14 cellular contexts compared by ENCODE assay signal in the genomic region with DNA sequence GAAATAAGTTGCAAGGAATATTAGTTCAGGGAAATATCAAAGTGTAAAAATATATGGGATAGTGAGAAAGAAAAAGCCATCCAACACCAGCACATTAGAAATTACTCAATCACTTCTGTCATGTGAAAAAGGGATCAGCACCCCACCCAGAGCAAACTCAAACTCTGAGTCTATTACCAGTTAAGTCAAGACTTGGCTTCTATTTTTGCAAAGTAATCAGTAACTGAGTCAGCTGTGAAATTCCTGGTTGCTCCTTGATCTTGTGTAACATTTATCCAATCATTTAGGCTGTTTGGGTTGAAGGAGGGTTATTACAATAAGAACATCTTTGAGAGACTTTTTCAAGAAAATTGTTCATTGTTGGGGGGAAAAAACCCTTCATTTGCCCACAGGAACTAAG. TPM values are rescaled to one million over a fixed set of nuclear protein-coding genes. Genes with fewer than 3 reads are reported as not detected.
A peak's percentile ranks its signal among the peaks of the same experiment; 100 is the strongest.
DNase-seq lines count a peak whose midpoint lies in the region; ATAC-seq and TF ChIP-seq lines count a peak whose summit lies in the region.
"Had no signal": no experiment of that assay in that cellular context is flagged by ENCODE, and none has a peak within 500 bp of the region (broad histone marks: within the 10 kb centered on the region; RNA-seq: fewer than 3 reads in every experiment).

No MANE protein-coding gene starts in this region.

- no peak overlapping the region for H3K27ac ChIP-seq in left ventricle myocardium inferior (replicated peaks)
- peak overlapping the region; percentile 39 for H3K27ac ChIP-seq in lower lobe of right lung
- H3K27ac ChIP-seq in aorta (ENCODE audit: low read depth in 1 of 2, low read length in 2 of 2) = no peak overlapping the region

- ATAC-seq in Right ventricle myocardium superior (ENCODE audit: poor library complexity) (peak; percentile 72), lower lobe of right lung (peak; percentile 45 to 67), aorta (ENCODE audit: low FRiP score) (peak; percentile 71), GM19035 (IDR thresholded peaks at IDR 0.05; ENCODE audit: unreplicated experiment) (no peak), GM21360 (IDR thresholded peaks at IDR 0.05; ENCODE audit: unreplicated experiment) (no peak)
- ATAC-seq: Panc1 had no signal

- H3K27me3 ChIP-seq in left ventricle myocardium inferior (ENCODE audit: low read depth) (no peaks in the 10 kb centered on the region), lower lobe of right lung (ENCODE audit: low read depth) (no peaks in the 10 kb centered on the region), aorta (ENCODE audit: control insufficient read depth in 1 of 2, insufficient read depth in 2 of 2, low read length in 1 of 2) (no peaks in the 10 kb centered on the region)
- H3K27me3 ChIP-seq: tibial nerve had no signal

- no peaks in the 10 kb centered on the region for H3K9me3 ChIP-seq in left ventricle myocardium inferior (replicated peaks)
- H3K9me3 ChIP-seq in lower lobe of right lung = no peaks in the 10 kb centered on the region
- H3K9me3 ChIP-seq in aorta (ENCODE audit: control insufficient read depth, low read length) = no peaks in the 10 kb centered on the region
- H3K9me3 ChIP-seq: tibial nerve had no signal

- DNase-seq in Right ventricle myocardium superior = no peak
- DNase-seq in left ventricle myocardium inferior = no peak
- DNase-seq in epithelial cell of proximal tubule (ENCODE audit: low read depth) = peak; percentile 83
- no peak for DNase-seq in lower lobe of right lung
- DNase-seq in aorta = no peak
- no peak for DNase-seq in NCI-H526 treated with DMSO at 0.1 percent for 48 hours (lab: John Stamatoyannopoulos, UW)
- DNase-seq: activated CD8-positive, alpha-beta memory T cell treated with anti-CD3 and anti-CD28 coated beads for 24 hours; activated naive CD4-positive, alpha-beta T cell treated with anti-CD3 and anti-CD28 coated beads for 36 hours; DMS53; NCI-H2227 treated with DMSO at 0.1 percent for 48 hours had no signal

- H3K4me3 ChIP-seq in left ventricle myocardium inferior = no peak overlapping the region
- no peak overlapping the region for H3K4me3 ChIP-seq in epithelial cell of proximal tubule (ENCODE audit: low read depth, low read length)
- no peak overlapping the region for H3K4me3 ChIP-seq in lower lobe of right lung
- no peak overlapping the region for H3K4me3 ChIP-seq in aorta (ENCODE audit: low read length in 2 of 2)
- H3K4me3 ChIP-seq: tibial nerve had no signal

- H3K4me1 ChIP-seq in left ventricle myocardium inferior (peaks cover 10% of the 10 kb centered on the region), lower lobe of right lung (peaks cover 39% of the 10 kb centered on the region), aorta (ENCODE audit: control insufficient read depth in 1 of 2, insufficient read depth in 2 of 2, low read length in 2 of 2) (no peaks in the 10 kb centered on the region)

- H3K36me3 ChIP-seq in left ventricle myocardium inferior (peaks cover 4% of the 10 kb centered on the region), lower lobe of right lung (no peaks in the 10 kb centered on the region), aorta (ENCODE audit: control insufficient read depth in 1 of 2, insufficient read depth in 2 of 2, low read length in 1 of 2) (peaks cover 0 to 2% of the 10 kb centered on the region in 2 donors)
- H3K36me3 ChIP-seq: tibial nerve had no signal

- TF ChIP-seq CTCF in left ventricle myocardium inferior (IDR thresholded peaks at IDR 0.05; ENCODE audit: borderline replicate concordance) (no peak), epithelial cell of proximal tubule (conservative IDR thresholded peaks at IDR 0.05; ENCODE audit: low read depth, low read length) (no peak), lower lobe of right lung (IDR thresholded peaks at IDR 0.05) (no peak)

- intact Hi-C loops in Right ventricle myocardium superior (cut with DNase I) = loop anchor here (5.0 kb wide), 1 partner anchor 557 kb away; no protein-coding TSS in a partner anchor
- intact Hi-C loops in left ventricle myocardium inferior (cut with micrococcal nuclease) = no loop called here
- intact Hi-C loops in lower lobe of right lung (cut with DNase I) = no loop called here
- intact Hi-C loops in aorta (cut with DNase I) = loop anchor here in 1 of 2 donors (10.0 kb wide), 2 partner anchors 121 to 609 kb away; no protein-coding TSS in a partner anchor

RNA-seq across cellular contexts. Expression of a gene that starts 51.2 kb away (rescaled TPM):
- total RNA-seq in Right ventricle myocardium superior (5.4 TPM), left ventricle myocardium inferior (7.0 TPM), epithelial cell of proximal tubule (0.52 and 0.87 TPM in 2 replicates), lower lobe of right lung (27.8 TPM), aorta (1 to 10 TPM; 6.0 to 9.4 TPM)
- polyA plus RNA-seq in aorta = 1 to 10 TPM; 1.5 to 2.6 TPM

Comparison
In these comparisons a context has a peak if more than half of its experiments do, and no peak if none do; other contexts are left out.
1. ATAC-seq: peak in Right ventricle myocardium superior (single experiment), lower lobe of right lung (2 of 2) and aorta (single experiment); none in GM19035 (single experiment) and GM21360 (single experiment).